ENCODE assay signal across 1 cellular context in genomic region chr4:169975837-169976796, GRCh38.
TF ChIP-seq lines count a peak whose summit lies in the region.

No MANE protein-coding gene starts in this region.

TF ChIP-seq in HepG2, 621 proteins besides CTCF, POLR2A, EP300 and RAD21 (continued from another document):
- TF ChIP-seq THRA (CRISPR knock-in tag; IDR thresholded peaks at IDR 0.05; ENCODE audit: borderline replicate concordance) (peak; percentile 35; the same call in 1 of the 2 replicates), SP5 (CRISPR knock-in tag; IDR thresholded peaks at IDR 0.05; ENCODE audit: borderline replicate concordance, low read depth) (peak; percentile 89), ZNF572 (CRISPR knock-in tag; IDR thresholded peaks at IDR 0.05) (no peak), RXRB (CRISPR knock-in tag; IDR thresholded peaks at IDR 0.05; ENCODE audit: borderline replicate concordance) (peak; percentile 75), BHLHE40 (IDR thresholded peaks at IDR 0.05; ENCODE audit: low read length) (0 out of 2 replicates have a peak, but pooled peaks have one; percentile 22), GABPA (IDR thresholded peaks at IDR 0.05; ENCODE audit: low read depth, low read length) (no peak), GABPA (CRISPR knock-in tag; IDR thresholded peaks at IDR 0.05; ENCODE audit: low read depth) (no peak), HIVEP1 (CRISPR knock-in tag; IDR thresholded peaks at IDR 0.05) (no peak), ZNF160 (CRISPR knock-in tag; IDR thresholded peaks at IDR 0.05) (no peak), ZNF672 (CRISPR knock-in tag; IDR thresholded peaks at IDR 0.05) (no peak), ZNF558 (CRISPR knock-in tag; IDR thresholded peaks at IDR 0.05; ENCODE audit: borderline replicate concordance) (no peak), ZNF790 (CRISPR knock-in tag; IDR thresholded peaks at IDR 0.05; ENCODE audit: borderline replicate concordance) (no peak), SCMH1 (CRISPR knock-in tag; IDR thresholded peaks at IDR 0.05; ENCODE audit: borderline replicate concordance) (no peak), NR2F6 (IDR thresholded peaks at IDR 0.05) (no peak), NR2F6 (CRISPR knock-in tag; IDR thresholded peaks at IDR 0.05) (peak; percentile 68), RARA (CRISPR knock-in tag; IDR thresholded peaks at IDR 0.05) (peak; percentile 87), SALL1 (CRISPR knock-in tag; IDR thresholded peaks at IDR 0.05) (peak; percentile 72), NR2C2 (CRISPR knock-in tag; IDR thresholded peaks at IDR 0.05; ENCODE audit: borderline replicate concordance) (no peak), KLF6 (CRISPR knock-in tag; IDR thresholded peaks at IDR 0.05) (no peak), PHF20 (CRISPR knock-in tag; IDR thresholded peaks at IDR 0.05) (no peak), HMG20A (CRISPR knock-in tag; IDR thresholded peaks at IDR 0.05; ENCODE audit: borderline replicate concordance) (peak; percentile 62), ZNF329 (CRISPR knock-in tag; IDR thresholded peaks at IDR 0.05; ENCODE audit: low read depth) (no peak), DR1 (CRISPR knock-in tag; IDR thresholded peaks at IDR 0.05) (no peak), HNF4G (IDR thresholded peaks at IDR 0.05; ENCODE audit: borderline replicate concordance, low read depth, low read length) (no peak), HNF4G (CRISPR knock-in tag; IDR thresholded peaks at IDR 0.05; ENCODE audit: borderline replicate concordance, low read depth) (no peak), KDM6A (CRISPR knock-in tag; IDR thresholded peaks at IDR 0.05; ENCODE audit: low read depth) (0 out of 2 replicates have a peak, but pooled peaks have one; percentile 51), ZNF234 (CRISPR knock-in tag; conservative IDR thresholded peaks at IDR 0.05) (no peak), SMARCC2 (IDR thresholded peaks at IDR 0.05) (no peak), GLI4 (CRISPR knock-in tag; IDR thresholded peaks at IDR 0.05; ENCODE audit: borderline replicate concordance) (no peak), ZNF704 (CRISPR knock-in tag; IDR thresholded peaks at IDR 0.05; ENCODE audit: borderline replicate concordance) (no peak), ZNF703 (CRISPR knock-in tag; IDR thresholded peaks at IDR 0.05; ENCODE audit: borderline replicate concordance) (no peak), ZNF678 (CRISPR knock-in tag; IDR thresholded peaks at IDR 0.05) (no peak)
- TF ChIP-seq, protein P1, sequence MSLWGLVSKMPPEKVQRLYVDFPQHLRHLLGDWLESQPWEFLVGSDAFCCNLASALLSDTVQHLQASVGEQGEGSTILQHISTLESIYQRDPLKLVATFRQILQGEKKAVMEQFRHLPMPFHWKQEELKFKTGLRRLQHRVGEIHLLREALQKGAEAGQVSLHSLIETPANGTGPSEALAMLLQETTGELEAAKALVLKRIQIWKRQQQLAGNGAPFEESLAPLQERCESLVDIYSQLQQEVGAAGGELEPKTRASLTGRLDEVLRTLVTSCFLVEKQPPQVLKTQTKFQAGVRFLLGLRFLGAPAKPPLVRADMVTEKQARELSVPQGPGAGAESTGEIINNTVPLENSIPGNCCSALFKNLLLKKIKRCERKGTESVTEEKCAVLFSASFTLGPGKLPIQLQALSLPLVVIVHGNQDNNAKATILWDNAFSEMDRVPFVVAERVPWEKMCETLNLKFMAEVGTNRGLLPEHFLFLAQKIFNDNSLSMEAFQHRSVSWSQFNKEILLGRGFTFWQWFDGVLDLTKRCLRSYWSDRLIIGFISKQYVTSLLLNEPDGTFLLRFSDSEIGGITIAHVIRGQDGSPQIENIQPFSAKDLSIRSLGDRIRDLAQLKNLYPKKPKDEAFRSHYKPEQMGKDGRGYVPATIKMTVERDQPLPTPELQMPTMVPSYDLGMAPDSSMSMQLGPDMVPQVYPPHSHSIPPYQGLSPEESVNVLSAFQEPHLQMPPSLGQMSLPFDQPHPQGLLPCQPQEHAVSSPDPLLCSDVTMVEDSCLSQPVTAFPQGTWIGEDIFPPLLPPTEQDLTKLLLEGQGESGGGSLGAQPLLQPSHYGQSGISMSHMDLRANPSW (CRISPR knock-in tag; IDR thresholded peaks at IDR 0.05; ENCODE audit: borderline replicate concordance): no peak
- TF ChIP-seq, protein P2, sequence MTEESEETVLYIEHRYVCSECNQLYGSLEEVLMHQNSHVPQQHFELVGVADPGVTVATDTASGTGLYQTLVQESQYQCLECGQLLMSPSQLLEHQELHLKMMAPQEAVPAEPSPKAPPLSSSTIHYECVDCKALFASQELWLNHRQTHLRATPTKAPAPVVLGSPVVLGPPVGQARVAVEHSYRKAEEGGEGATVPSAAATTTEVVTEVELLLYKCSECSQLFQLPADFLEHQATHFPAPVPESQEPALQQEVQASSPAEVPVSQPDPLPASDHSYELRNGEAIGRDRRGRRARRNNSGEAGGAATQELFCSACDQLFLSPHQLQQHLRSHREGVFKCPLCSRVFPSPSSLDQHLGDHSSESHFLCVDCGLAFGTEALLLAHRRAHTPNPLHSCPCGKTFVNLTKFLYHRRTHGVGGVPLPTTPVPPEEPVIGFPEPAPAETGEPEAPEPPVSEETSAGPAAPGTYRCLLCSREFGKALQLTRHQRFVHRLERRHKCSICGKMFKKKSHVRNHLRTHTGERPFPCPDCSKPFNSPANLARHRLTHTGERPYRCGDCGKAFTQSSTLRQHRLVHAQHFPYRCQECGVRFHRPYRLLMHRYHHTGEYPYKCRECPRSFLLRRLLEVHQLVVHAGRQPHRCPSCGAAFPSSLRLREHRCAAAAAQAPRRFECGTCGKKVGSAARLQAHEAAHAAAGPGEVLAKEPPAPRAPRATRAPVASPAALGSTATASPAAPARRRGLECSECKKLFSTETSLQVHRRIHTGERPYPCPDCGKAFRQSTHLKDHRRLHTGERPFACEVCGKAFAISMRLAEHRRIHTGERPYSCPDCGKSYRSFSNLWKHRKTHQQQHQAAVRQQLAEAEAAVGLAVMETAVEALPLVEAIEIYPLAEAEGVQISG (CRISPR knock-in tag; IDR thresholded peaks at IDR 0.05): 0 out of 2 replicates have a peak, but pooled peaks have one; percentile 19
- TF ChIP-seq, protein P3, sequence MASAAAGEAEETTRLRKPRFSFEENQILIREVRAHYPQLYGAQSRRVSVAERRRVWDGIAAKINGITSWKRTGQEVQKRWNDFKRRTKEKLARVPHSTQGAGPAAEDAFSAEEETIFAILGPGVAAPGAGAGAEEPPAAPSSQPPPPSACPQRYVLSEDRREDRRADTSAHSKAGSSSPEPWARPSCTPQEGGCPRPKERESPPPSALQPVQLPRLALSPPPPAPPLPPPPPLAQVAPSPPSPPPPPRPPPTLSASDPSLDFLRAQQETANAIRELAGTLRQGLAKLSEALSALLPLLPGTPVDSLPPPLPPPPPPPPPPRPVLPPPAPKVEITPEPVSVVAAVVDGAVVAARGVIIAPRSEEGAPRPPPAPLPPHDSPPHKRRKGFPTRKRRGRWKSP (CRISPR knock-in tag; IDR thresholded peaks at IDR 0.05): peak; percentile 79
- TF ChIP-seq, protein P4, sequence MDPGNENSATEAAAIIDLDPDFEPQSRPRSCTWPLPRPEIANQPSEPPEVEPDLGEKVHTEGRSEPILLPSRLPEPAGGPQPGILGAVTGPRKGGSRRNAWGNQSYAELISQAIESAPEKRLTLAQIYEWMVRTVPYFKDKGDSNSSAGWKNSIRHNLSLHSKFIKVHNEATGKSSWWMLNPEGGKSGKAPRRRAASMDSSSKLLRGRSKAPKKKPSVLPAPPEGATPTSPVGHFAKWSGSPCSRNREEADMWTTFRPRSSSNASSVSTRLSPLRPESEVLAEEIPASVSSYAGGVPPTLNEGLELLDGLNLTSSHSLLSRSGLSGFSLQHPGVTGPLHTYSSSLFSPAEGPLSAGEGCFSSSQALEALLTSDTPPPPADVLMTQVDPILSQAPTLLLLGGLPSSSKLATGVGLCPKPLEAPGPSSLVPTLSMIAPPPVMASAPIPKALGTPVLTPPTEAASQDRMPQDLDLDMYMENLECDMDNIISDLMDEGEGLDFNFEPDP (CRISPR knock-in tag; conservative IDR thresholded peaks at IDR 0.05): no peak
- TF ChIP-seq, protein P5, sequence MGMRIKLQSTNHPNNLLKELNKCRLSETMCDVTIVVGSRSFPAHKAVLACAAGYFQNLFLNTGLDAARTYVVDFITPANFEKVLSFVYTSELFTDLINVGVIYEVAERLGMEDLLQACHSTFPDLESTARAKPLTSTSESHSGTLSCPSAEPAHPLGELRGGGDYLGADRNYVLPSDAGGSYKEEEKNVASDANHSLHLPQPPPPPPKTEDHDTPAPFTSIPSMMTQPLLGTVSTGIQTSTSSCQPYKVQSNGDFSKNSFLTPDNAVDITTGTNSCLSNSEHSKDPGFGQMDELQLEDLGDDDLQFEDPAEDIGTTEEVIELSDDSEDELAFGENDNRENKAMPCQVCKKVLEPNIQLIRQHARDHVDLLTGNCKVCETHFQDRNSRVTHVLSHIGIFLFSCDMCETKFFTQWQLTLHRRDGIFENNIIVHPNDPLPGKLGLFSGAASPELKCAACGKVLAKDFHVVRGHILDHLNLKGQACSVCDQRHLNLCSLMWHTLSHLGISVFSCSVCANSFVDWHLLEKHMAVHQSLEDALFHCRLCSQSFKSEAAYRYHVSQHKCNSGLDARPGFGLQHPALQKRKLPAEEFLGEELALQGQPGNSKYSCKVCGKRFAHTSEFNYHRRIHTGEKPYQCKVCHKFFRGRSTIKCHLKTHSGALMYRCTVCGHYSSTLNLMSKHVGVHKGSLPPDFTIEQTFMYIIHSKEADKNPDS (CRISPR knock-in tag; IDR thresholded peaks at IDR 0.05): no peak
- TF ChIP-seq, protein P6, sequence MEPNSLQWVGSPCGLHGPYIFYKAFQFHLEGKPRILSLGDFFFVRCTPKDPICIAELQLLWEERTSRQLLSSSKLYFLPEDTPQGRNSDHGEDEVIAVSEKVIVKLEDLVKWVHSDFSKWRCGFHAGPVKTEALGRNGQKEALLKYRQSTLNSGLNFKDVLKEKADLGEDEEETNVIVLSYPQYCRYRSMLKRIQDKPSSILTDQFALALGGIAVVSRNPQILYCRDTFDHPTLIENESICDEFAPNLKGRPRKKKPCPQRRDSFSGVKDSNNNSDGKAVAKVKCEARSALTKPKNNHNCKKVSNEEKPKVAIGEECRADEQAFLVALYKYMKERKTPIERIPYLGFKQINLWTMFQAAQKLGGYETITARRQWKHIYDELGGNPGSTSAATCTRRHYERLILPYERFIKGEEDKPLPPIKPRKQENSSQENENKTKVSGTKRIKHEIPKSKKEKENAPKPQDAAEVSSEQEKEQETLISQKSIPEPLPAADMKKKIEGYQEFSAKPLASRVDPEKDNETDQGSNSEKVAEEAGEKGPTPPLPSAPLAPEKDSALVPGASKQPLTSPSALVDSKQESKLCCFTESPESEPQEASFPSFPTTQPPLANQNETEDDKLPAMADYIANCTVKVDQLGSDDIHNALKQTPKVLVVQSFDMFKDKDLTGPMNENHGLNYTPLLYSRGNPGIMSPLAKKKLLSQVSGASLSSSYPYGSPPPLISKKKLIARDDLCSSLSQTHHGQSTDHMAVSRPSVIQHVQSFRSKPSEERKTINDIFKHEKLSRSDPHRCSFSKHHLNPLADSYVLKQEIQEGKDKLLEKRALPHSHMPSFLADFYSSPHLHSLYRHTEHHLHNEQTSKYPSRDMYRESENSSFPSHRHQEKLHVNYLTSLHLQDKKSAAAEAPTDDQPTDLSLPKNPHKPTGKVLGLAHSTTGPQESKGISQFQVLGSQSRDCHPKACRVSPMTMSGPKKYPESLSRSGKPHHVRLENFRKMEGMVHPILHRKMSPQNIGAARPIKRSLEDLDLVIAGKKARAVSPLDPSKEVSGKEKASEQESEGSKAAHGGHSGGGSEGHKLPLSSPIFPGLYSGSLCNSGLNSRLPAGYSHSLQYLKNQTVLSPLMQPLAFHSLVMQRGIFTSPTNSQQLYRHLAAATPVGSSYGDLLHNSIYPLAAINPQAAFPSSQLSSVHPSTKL (CRISPR knock-in tag; IDR thresholded peaks at IDR 0.05): peak; percentile 81
- TF ChIP-seq, protein P7, sequence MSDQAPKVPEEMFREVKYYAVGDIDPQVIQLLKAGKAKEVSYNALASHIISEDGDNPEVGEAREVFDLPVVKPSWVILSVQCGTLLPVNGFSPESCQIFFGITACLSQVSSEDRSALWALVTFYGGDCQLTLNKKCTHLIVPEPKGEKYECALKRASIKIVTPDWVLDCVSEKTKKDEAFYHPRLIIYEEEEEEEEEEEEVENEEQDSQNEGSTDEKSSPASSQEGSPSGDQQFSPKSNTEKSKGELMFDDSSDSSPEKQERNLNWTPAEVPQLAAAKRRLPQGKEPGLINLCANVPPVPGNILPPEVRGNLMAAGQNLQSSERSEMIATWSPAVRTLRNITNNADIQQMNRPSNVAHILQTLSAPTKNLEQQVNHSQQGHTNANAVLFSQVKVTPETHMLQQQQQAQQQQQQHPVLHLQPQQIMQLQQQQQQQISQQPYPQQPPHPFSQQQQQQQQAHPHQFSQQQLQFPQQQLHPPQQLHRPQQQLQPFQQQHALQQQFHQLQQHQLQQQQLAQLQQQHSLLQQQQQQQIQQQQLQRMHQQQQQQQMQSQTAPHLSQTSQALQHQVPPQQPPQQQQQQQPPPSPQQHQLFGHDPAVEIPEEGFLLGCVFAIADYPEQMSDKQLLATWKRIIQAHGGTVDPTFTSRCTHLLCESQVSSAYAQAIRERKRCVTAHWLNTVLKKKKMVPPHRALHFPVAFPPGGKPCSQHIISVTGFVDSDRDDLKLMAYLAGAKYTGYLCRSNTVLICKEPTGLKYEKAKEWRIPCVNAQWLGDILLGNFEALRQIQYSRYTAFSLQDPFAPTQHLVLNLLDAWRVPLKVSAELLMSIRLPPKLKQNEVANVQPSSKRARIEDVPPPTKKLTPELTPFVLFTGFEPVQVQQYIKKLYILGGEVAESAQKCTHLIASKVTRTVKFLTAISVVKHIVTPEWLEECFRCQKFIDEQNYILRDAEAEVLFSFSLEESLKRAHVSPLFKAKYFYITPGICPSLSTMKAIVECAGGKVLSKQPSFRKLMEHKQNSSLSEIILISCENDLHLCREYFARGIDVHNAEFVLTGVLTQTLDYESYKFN (CRISPR knock-in tag; conservative IDR thresholded peaks at IDR 0.05): peak; percentile 70; the same call in 1 of the 2 replicates
